In the genomic region with DNA sequence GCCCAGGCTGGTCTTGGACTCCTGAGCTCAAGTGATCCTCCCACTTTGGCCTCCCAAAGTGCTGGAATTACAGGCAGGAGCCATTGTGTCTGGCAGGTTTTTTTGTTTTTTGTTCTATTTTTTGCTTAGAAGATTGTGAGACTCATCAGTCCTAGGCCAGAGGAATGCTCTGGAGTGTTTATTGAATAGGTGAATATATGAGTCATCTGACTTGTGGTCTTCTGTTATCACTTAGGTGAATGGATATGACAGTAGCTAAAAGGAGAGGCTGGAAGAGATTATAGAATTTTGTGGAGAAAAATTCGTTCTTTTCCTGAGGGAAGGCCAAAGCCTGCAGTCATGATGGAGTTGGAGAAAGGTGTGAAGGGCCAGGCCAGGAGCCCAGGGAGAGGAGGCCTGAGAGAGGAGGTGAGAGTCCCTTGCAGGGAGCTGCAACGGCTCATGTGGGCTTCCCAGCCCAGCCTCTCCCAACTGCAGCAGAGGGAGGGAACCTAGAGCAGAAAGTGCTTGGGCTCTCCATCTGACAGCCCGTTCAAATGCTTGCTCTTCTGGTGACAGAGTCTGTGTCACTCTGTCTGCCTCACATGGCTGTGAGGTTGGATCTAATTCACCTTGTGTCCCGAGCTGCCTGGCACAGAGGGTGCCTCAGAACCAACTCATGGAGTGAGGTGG, we compare ENCODE assay signal across 1 cellular context.
TF ChIP-seq lines count a peak whose summit lies in the region.

No MANE protein-coding gene starts in this region.

TF ChIP-seq in K562, 482 proteins besides CTCF, POLR2A, EP300 and RAD21:
- TF ChIP-seq ATF3 (IDR thresholded peaks at IDR 0.05) = 0 out of 2 replicates have a peak, but pooled peaks have one; percentile 11
- TF ChIP-seq ATF3 (CRISPR knock-in tag; conservative IDR thresholded peaks at IDR 0.05) = no peak
- TF ChIP-seq ADNP (tag; IDR thresholded peaks at IDR 0.05) = no peak
